In the genomic region with DNA sequence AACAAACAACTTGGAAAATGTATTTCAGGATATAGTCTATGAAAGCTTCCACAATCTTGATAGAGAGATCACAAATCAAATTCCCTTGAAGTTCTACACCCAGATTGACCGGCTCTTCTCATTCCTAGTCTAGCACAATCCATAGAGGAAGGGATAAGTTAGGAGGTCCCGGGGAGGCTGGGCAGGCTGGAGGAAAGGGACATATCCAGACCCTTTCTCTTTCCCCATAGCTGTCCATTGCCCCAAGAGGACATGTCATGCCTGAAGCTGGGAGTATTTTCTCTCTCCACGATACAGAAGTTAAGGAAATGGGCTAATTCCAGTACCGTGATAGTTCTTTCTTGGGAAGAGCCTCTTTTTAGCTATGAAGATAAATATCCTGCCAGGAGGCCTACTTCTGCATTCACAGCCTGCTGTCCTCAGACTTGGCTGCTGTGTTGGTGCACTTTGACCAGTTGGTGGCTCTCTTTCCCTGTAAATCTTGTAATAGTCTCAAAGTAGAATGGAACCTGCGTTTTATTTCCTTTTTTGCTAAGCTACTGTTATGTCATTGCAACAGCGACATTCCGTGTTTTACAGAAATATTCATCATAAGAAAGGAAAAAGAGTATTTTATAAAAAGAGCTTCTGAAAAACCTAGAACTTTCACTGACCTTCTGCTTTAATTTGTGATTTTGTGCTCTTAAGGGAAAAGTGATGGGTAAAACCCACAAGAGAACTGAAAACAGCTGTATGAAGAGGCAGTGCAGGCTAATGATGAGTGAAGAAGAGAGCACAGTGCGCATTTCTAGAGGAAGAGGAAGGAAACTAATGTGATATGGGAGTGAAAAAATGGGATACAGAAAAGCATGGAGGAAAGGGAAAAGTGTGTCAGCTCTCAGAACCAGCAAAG, we compare ENCODE assay signal across 8 cellular contexts. TPM values are rescaled to one million over a fixed set of nuclear protein-coding genes. Genes with fewer than 3 reads are reported as not detected.
A peak's percentile ranks its signal among the peaks of the same experiment; 100 is the strongest.
DNase-seq lines count a peak whose midpoint lies in the region; ATAC-seq, FAIRE-seq and TF ChIP-seq lines count a peak whose summit lies in the region.
"Not testable (repeated sequence)": the region's sequence is repeated elsewhere in the genome, so short reads cannot be mapped to it uniquely, and the experiment has no call there.

No MANE protein-coding gene starts in this region.

- not testable (repeated sequence) for H3K9me3 ChIP-seq in BLaER1; Karpas-422 (ENCODE audit: low read length); PC-3 (ENCODE audit: low read length); adrenal gland (replicated peaks in 1 of 3); pancreas

- intact Hi-C loops in PC-3 (cut with micrococcal nuclease); adrenal gland (cut with DNase I); Right ventricle myocardium inferior (cut with DNase I); pancreas (cut with DNase I): not testable (repeated sequence)

- not testable (repeated sequence) for H2AFZ ChIP-seq in Karpas-422 (ENCODE audit: low read length)
- peak overlapping the region; percentile 48; the same call in 1 of the 2 replicates for H2AFZ ChIP-seq in PC-3 (ENCODE audit: low read length)

- DNase-seq in Karpas-422 (peak; percentile 81), PC-3 (peak; percentile 63), adrenal gland (peak in 6 of 7 donors; percentile 23 to 68 (median 38)), pancreas (peak in 2 of 6 donors; percentile 23 to 25)
- DNase-seq in Right ventricle myocardium inferior (ENCODE audit: missing footprints) = not testable (repeated sequence)

- POLR2A ChIA-PET in PC-3 (lab: Charles Lee; ENCODE audit: unreplicated experiment) = not testable (repeated sequence)

- H4K20me1 ChIP-seq in BLaER1; Karpas-422 (ENCODE audit: insufficient read depth, low read depth, low read length); PC-3 (ENCODE audit: low read length): not testable (repeated sequence)

- H3K9me2 ChIP-seq in Karpas-422 (replicated peaks; ENCODE audit: insufficient read depth, low read length); PC-3 (replicated peaks; ENCODE audit: low read length): not testable (repeated sequence)

- H3K4me2 ChIP-seq in BLaER1 = peak overlapping the region; percentile 61
- H3K4me2 ChIP-seq in Karpas-422 (ENCODE audit: low read depth, low read length, poor library complexity, severe bottlenecking) = not testable (repeated sequence)
- peak overlapping the region; percentile 67; the same call in 1 of the 2 replicates for H3K4me2 ChIP-seq in PC-3 (ENCODE audit: low read length)

- 29 to 39% (median 35%) methylated on average over 8 of the region's 8 CpGs for WGBS in adrenal gland, 4 donors
- 25 to 30% methylated on average over 8 of the region's 8 CpGs for WGBS in pancreas, 2 donors

- H3K27ac ChIP-seq in BLaER1; Karpas-422 (ENCODE audit: low read length); PC-3 (ENCODE audit: low read length); adrenal gland; pancreas: not testable (repeated sequence)

- H3K36me3 ChIP-seq in BLaER1; Karpas-422 (ENCODE audit: insufficient read depth, low read length); PC-3 (ENCODE audit: low read depth, low read length); adrenal gland (replicated peaks in 1 of 2); pancreas: not testable (repeated sequence)

- CTCF ChIA-PET in PC-3 (lab: Charles Lee) = interaction anchor here (0.6 to 1.2 kb wide), 8 partner anchors 17 to 199 kb away, joined by 3 to 6 read pairs (median 4); no protein-coding TSS in a partner anchor

- BruUV-seq in PC-3 (replicated peaks; lab: Mats Ljungman, UMichigan) = not testable (repeated sequence)

- peak; percentile 41 for FAIRE-seq in pancreas (lab: Jason Lieb, UNC)

- peak; percentile 70 for TF ChIP-seq CTCF in PC-3 (conservative IDR thresholded peaks at IDR 0.05; ENCODE audit: low read depth, low read length)
- peak; percentile 14 to 47 (median 42) for TF ChIP-seq CTCF in adrenal gland (IDR thresholded peaks at IDR 0.05)
- peak in 3 of 4 donors; percentile 7 to 25 (median 8) for TF ChIP-seq CTCF in pancreas (IDR thresholded peaks at IDR 0.05)

- not testable (repeated sequence) for H3K4me3 ChIP-seq in BLaER1; Karpas-422 (ENCODE audit: low read length); adrenal gland; pancreas
- H3K4me3 ChIP-seq in PC-3 (ENCODE audit: low read length) = peak overlapping the region; percentile 33; the same call in 1 of the 2 replicates

- not testable (repeated sequence) for H3F3A ChIP-seq in PC-3 (ENCODE audit: low read length, unreplicated experiment)

- H3K79me2 ChIP-seq in Karpas-422 (ENCODE audit: low read length); PC-3 (ENCODE audit: low read length): not testable (repeated sequence)

- H3K4me1 ChIP-seq in BLaER1 = peaks cover 16% of the 10 kb centered on the region
- not testable (repeated sequence) for H3K4me1 ChIP-seq in Karpas-422 (ENCODE audit: low read length); PC-3 (ENCODE audit: insufficient read depth, low read length); adrenal gland (replicated peaks in 1 of 2); pancreas

- not testable (repeated sequence) for TF ChIP-seq POLR2A in adrenal gland (IDR thresholded peaks at IDR 0.05)

- not testable (repeated sequence) for H3K27me3 ChIP-seq in BLaER1; Karpas-422 (ENCODE audit: low read length); PC-3 (ENCODE audit: low read length); adrenal gland; pancreas

- H3K9ac ChIP-seq in BLaER1; Karpas-422 (ENCODE audit: low read length); PC-3 (ENCODE audit: low read length): not testable (repeated sequence)

- ATAC-seq in GM18520 (IDR thresholded peaks at IDR 0.05; ENCODE audit: unreplicated experiment) = peak; percentile 70
- peak; percentile 82 for ATAC-seq in HG02610 (IDR thresholded peaks at IDR 0.05; ENCODE audit: unreplicated experiment)
- ATAC-seq in PC-3 = peak; percentile 86
- peak; percentile 52 for ATAC-seq in Right ventricle myocardium inferior
- ATAC-seq in pancreas = peak; percentile 56 to 82 (median 80)

RNA-seq across cellular contexts. Expression of a gene that starts 4.1 kb away (rescaled TPM):
- not detected in 2 replicates for total RNA-seq in Karpas-422 (2014; rRNA removed; shearing (Covaris generic); ENCODE audit: low replicate concordance)
- not detected in 2 replicates for total RNA-seq in PC-3 (2014; rRNA removed)
- total RNA-seq in adrenal gland = not detected
- not detected for polyA plus RNA-seq in adrenal gland
- total RNA-seq in Right ventricle myocardium inferior = not detected
- not detected for total RNA-seq in pancreas
- polyA plus RNA-seq in pancreas = not detected

RNA-seq across cellular contexts. Expression of a gene that starts 7.7 kb away (rescaled TPM):
- total RNA-seq in Karpas-422 (2014; rRNA removed; shearing (Covaris generic); ENCODE audit: low replicate concordance) = not detected in 2 replicates
- total RNA-seq in PC-3 (2014; rRNA removed) = not detected in 2 replicates
- total RNA-seq in adrenal gland = not detected
- not detected for polyA plus RNA-seq in adrenal gland
- total RNA-seq in Right ventricle myocardium inferior = not detected
- not detected for total RNA-seq in pancreas
- polyA plus RNA-seq in pancreas = not detected

RNA-seq across cellular contexts. Expression of a gene that starts 18.6 kb away (rescaled TPM):
- not detected in 2 replicates for total RNA-seq in Karpas-422 (2014; rRNA removed; shearing (Covaris generic); ENCODE audit: low replicate concordance)
- not detected in 2 replicates for total RNA-seq in PC-3 (2014; rRNA removed)
- total RNA-seq in adrenal gland = not detected
- not detected for polyA plus RNA-seq in adrenal gland
- not detected for total RNA-seq in Right ventricle myocardium inferior
- total RNA-seq in pancreas = not detected
- not detected for polyA plus RNA-seq in pancreas

RNA-seq across cellular contexts. Expression of a gene that starts 28.8 kb away (rescaled TPM):
- not detected in 2 replicates for total RNA-seq in Karpas-422 (2014; rRNA removed; shearing (Covaris generic); ENCODE audit: low replicate concordance)
- total RNA-seq in PC-3 (2014; rRNA removed) = not detected in 2 replicates
- not detected for total RNA-seq in adrenal gland
- not detected for polyA plus RNA-seq in adrenal gland
- not detected for total RNA-seq in Right ventricle myocardium inferior
- not detected for total RNA-seq in pancreas
- polyA plus RNA-seq in pancreas = not detected

RNA-seq across cellular contexts. Expression of a gene that starts 33.7 kb away (rescaled TPM):
- not detected in 2 replicates for total RNA-seq in Karpas-422 (2014; rRNA removed; shearing (Covaris generic); ENCODE audit: low replicate concordance)
- total RNA-seq in PC-3 (2014; rRNA removed) (not detected in 2 replicates), adrenal gland (not detected), Right ventricle myocardium inferior (not detected), pancreas (not detected)
- polyA plus RNA-seq in adrenal gland (not detected), pancreas (not detected)

Comparison
In these comparisons a context has a peak if more than half of its experiments do, and no peak if none do; other contexts are left out.
1. CTCF ChIP-seq: peak in every context shown above with its lines; median percentile 70 in PC-3; 42 in adrenal gland; 8 in pancreas.